In genomic region chr4:184408711-184409081, GRCh38 we compare ENCODE assay signal across 12 cellular contexts.
DNase-seq lines count a peak whose midpoint lies in the region; ATAC-seq, FAIRE-seq and TF ChIP-seq lines count a peak whose summit lies in the region.
"Had no signal": no experiment of that assay in that cellular context is flagged by ENCODE, and none has a peak within 500 bp of the region (broad histone marks: within the 10 kb centered on the region; RNA-seq: fewer than 3 reads in every experiment).

No MANE protein-coding gene starts in this region.

- H3K27ac ChIP-seq in heart left ventricle (peak overlapping the region in 11 of 12 donors; percentile 44 to 78 (median 62)), right atrium auricular region (peak overlapping the region in 1 of 2 donors; percentile 66), epithelial cell of prostate (peak overlapping the region; percentile 57), esophagus muscularis mucosa (replicated peaks in 1 of 4) (peak overlapping the region in 2 of 4 donors; percentile 61 to 71)

- POLR2A ChIA-PET in WTC11 (lab: Charles Lee) = no interaction called here

- TF ChIP-seq EP300 in esophagus muscularis mucosa (IDR thresholded peaks at IDR 0.05) = no peak

- H3K4me1 ChIP-seq in heart left ventricle (peaks cover 0 to 80% (median 59%) of the 10 kb centered on the region in 12 donors), right atrium auricular region (peaks cover 0 to 63% of the 10 kb centered on the region in 2 donors), esophagus muscularis mucosa (peaks cover 32 to 45% (median 36%) of the 10 kb centered on the region in 4 donors)

- H3K36me3 ChIP-seq in heart left ventricle = peaks cover 0 to 72% (median 52%) of the 10 kb centered on the region in 9 donors
- peaks cover 42% of the 10 kb centered on the region for H3K36me3 ChIP-seq in right atrium auricular region
- peaks cover 16 to 79% (median 41%) of the 10 kb centered on the region in 4 donors for H3K36me3 ChIP-seq in esophagus muscularis mucosa

- no peak for FAIRE-seq in D721Med (lab: Jason Lieb, UNC)
- FAIRE-seq: HepG2 had no signal

- H3K9me3 Mint-ChIP-seq in WTC11 (no peaks in the 10 kb centered on the region), type B pancreatic cell (no peaks in the 10 kb centered on the region)

- WGBS in heart left ventricle, 4 donors = 47 to 59% (median 53%) methylated on average over 3 of the region's 3 CpGs
- 50% methylated on average over 2 of the region's 3 CpGs for WGBS in esophagus muscularis mucosa

- no peak overlapping the region for H3K4me3 Mint-ChIP-seq in WTC11
- H3K4me3 Mint-ChIP-seq in type B pancreatic cell = no peak overlapping the region

- H3K9me3 ChIP-seq in heart left ventricle (no peaks in the 10 kb centered on the region), right atrium auricular region (no peaks in the 10 kb centered on the region), esophagus muscularis mucosa (no peaks in the 10 kb centered on the region)

- H3K4me1 Mint-ChIP-seq in WTC11 = peaks cover 36% of the 10 kb centered on the region
- H3K4me1 Mint-ChIP-seq in type B pancreatic cell (ENCODE audit: unreplicated experiment) = peaks cover 33% of the 10 kb centered on the region

- H3K4me3 ChIP-seq in heart left ventricle (peak overlapping the region in 1 of 12 donors; percentile 1), right atrium auricular region (no peak overlapping the region), esophagus muscularis mucosa (no peak overlapping the region)

- H3K27me3 ChIP-seq in heart left ventricle = no peaks in the 10 kb centered on the region
- no peaks in the 10 kb centered on the region for H3K27me3 ChIP-seq in right atrium auricular region
- no peaks in the 10 kb centered on the region for H3K27me3 ChIP-seq in esophagus muscularis mucosa

- H3K27me3 Mint-ChIP-seq in WTC11 (ENCODE audit: low read depth) = no peaks in the 10 kb centered on the region
- H3K27me3 Mint-ChIP-seq in type B pancreatic cell = no peaks in the 10 kb centered on the region

- CTCF ChIA-PET in WTC11 (lab: Charles Lee) = interaction anchor here (1.0 to 1.6 kb wide), 3 partner anchors 19 to 124 kb away, joined by 3 to 7 read pairs (median 5); no protein-coding TSS in a partner anchor

- in situ Hi-C loops in KBM-7 (cut with MboI; ENCODE audit: low pct_unique_long_range_greater_than_20kb, low sequenced_read_pairs) = no loop called here

- intact Hi-C loops in heart left ventricle (cut with DNase I) = loop anchor here in 5 of 10 donors (5.0 to 10.0 kb wide), 5 partner anchors 64 to 129 kb away; partner anchors contain the start of gene IRF2 (in 3 of the 5)
- intact Hi-C loops in esophagus muscularis mucosa (cut with DNase I) = no loop called here

- H3K36me3 Mint-ChIP-seq in WTC11 (peaks cover 30% of the 10 kb centered on the region), type B pancreatic cell (peaks cover 42% of the 10 kb centered on the region)

- DNase-seq in heart left ventricle = no peak
- DNase-seq in right atrium auricular region (ENCODE audit: low spot score) = no peak
- no peak for DNase-seq in WTC11 (ENCODE audit: low spot score)
- no peak for DNase-seq in epithelial cell of prostate (ENCODE audit: low read depth, low spot score)
- DNase-seq in type B pancreatic cell (ENCODE audit: extremely low spot score, unreplicated experiment) = no peak
- DNase-seq in esophagus muscularis mucosa (ENCODE audit: extremely low spot score) = no peak
- DNase-seq in D721Med (ENCODE audit: insufficient read length, low spot score) = no peak
- DNase-seq in KBM-7 = no peak
- DNase-seq: AML-193, NCI-H1436 treated with DMSO at 0.1 percent for 48 hours, NCI-H524 had no signal

- ATAC-seq in heart left ventricle (peak in 1 of 4 donors; percentile 8), WTC11 (peak; percentile 13; the same call in 1 of the 2 replicates)
- ATAC-seq: HepG2 had no signal

- no peak for TF ChIP-seq CTCF in heart left ventricle (IDR thresholded peaks at IDR 0.05)
- TF ChIP-seq CTCF in right atrium auricular region (IDR thresholded peaks at IDR 0.05) = no peak
- TF ChIP-seq CTCF in WTC11 (IDR thresholded peaks at IDR 0.05) = no peak
- TF ChIP-seq CTCF in type B pancreatic cell (conservative IDR thresholded peaks at IDR 0.05) = no peak
- no peak for TF ChIP-seq CTCF in esophagus muscularis mucosa (IDR thresholded peaks at IDR 0.05)
- TF ChIP-seq CTCF in D721Med (IDR thresholded peaks at IDR 0.05; ENCODE audit: insufficient read depth, missing control alignments) = no peak

- H3K27ac Mint-ChIP-seq in WTC11 (peak overlapping the region; percentile 65; the same call in 1 of the 2 replicates), type B pancreatic cell (peak overlapping the region; percentile 8)

- TF ChIP-seq POLR2A in heart left ventricle (IDR thresholded peaks at IDR 0.05) = no peak
- TF ChIP-seq POLR2A in esophagus muscularis mucosa (IDR thresholded peaks at IDR 0.05; ENCODE audit: low read depth) = no peak

TF ChIP-seq in WTC11, 78 proteins besides CTCF, POLR2A, EP300 and RAD21 (continues in another document):
- TF ChIP-seq FOXP4 (CRISPR knock-in tag; IDR thresholded peaks at IDR 0.05) (no peak), GABPB1 (CRISPR knock-in tag; IDR thresholded peaks at IDR 0.05) (no peak), ZNF425 (CRISPR knock-in tag; conservative IDR thresholded peaks at IDR 0.05) (no peak), ZNF263 (CRISPR knock-in tag; IDR thresholded peaks at IDR 0.05; ENCODE audit: low read depth) (no peak), JUN (CRISPR knock-in tag; IDR thresholded peaks at IDR 0.05) (no peak), ZNF512 (CRISPR knock-in tag; IDR thresholded peaks at IDR 0.05; ENCODE audit: borderline replicate concordance) (no peak), ZNF232 (CRISPR knock-in tag; IDR thresholded peaks at IDR 0.05) (no peak), ATF1 (CRISPR knock-in tag; IDR thresholded peaks at IDR 0.05) (no peak), ZNF138 (CRISPR knock-in tag; conservative IDR thresholded peaks at IDR 0.05) (no peak), RELA (CRISPR knock-in tag; IDR thresholded peaks at IDR 0.05; ENCODE audit: borderline replicate concordance) (no peak), IRF1 (CRISPR knock-in tag; IDR thresholded peaks at IDR 0.05) (no peak), E2F1 (CRISPR knock-in tag; IDR thresholded peaks at IDR 0.05) (no peak)
